ENCODE assay signal across 25 cellular contexts in genomic region chr14:56794088-56794556, GRCh38. TPM values are rescaled to one million over a fixed set of nuclear protein-coding genes. Genes with fewer than 3 reads are reported as not detected.
DNase-seq lines count a peak whose midpoint lies in the region; ATAC-seq and TF ChIP-seq lines count a peak whose summit lies in the region.
"Had no signal": no experiment of that assay in that cellular context is flagged by ENCODE, and none has a peak within 500 bp of the region (broad histone marks: within the 10 kb centered on the region; RNA-seq: fewer than 3 reads in every experiment).

No MANE protein-coding gene starts in this region.

- BruUV-seq in A673 (replicated peaks; lab: Mats Ljungman, UMichigan), result no TSS peak

- H3K36me3 Mint-ChIP-seq in activated naive CD8-positive, alpha-beta T cell treated with anti-CD3 and anti-CD28 coated beads, Interleukin-2, amount 50 U/mL, for 24 hours (ENCODE audit: low read depth), result no peaks in the 10 kb centered on the region
- no peaks in the 10 kb centered on the region for H3K36me3 Mint-ChIP-seq in progenitor cell of endocrine pancreas (ENCODE audit: insufficient read depth)
- H3K36me3 Mint-ChIP-seq: natural killer cell treated with Interleukin-12 subunit alpha and Interleukin-12 subunit beta and Interleukin-15 and Interleukin-18, amount 100 ng/mL, for 72 hours had no signal

- H3K9me3 ChIP-seq in iPS-15b (ENCODE audit: control insufficient read depth, insufficient read depth, low read length) (no peaks in the 10 kb centered on the region), A673 (ENCODE audit: low read depth, low read length, poor library complexity, severe bottlenecking) (no peaks in the 10 kb centered on the region)
- H3K9me3 ChIP-seq: esophagus squamous epithelium, vagina had no signal

- no peak overlapping the region for H3K4me3 Mint-ChIP-seq in activated naive CD8-positive, alpha-beta T cell treated with anti-CD3 and anti-CD28 coated beads, Interleukin-2, amount 50 U/mL, for 24 hours
- H3K4me3 Mint-ChIP-seq in progenitor cell of endocrine pancreas (ENCODE audit: low read depth), result peak overlapping the region; percentile 50
- H3K4me3 Mint-ChIP-seq: activated CD4-positive, alpha-beta T cell treated with anti-CD3 and anti-CD28 coated beads, Interleukin-2, amount 10 ng/mL, durations not matched to agents 7 days and 5 days; natural killer cell treated with Interleukin-12 subunit alpha and Interleukin-12 subunit beta and Interleukin-15 and Interleukin-18, amount 100 ng/mL, for 72 hours had no signal

- H3K27me3 ChIP-seq in H7 (ENCODE audit: control insufficient read depth, insufficient read depth, low read length) (peaks cover 49% of the 10 kb centered on the region), iPS-15b (ENCODE audit: control insufficient read depth, insufficient read depth, low read length) (peaks cover 43% of the 10 kb centered on the region), A673 (replicated peaks; ENCODE audit: insufficient read depth, low read depth, low read length, poor library complexity) (no peaks in the 10 kb centered on the region), foreskin keratinocyte (peaks cover 85% of the 10 kb centered on the region)

- DNase-seq in H7 (no peak), progenitor cell of endocrine pancreas (ENCODE audit: low spot score, unreplicated experiment) (no peak), A673 (ENCODE audit: low spot score) (no peak), foreskin keratinocyte (no peak)
- DNase-seq in activated naive CD8-positive, alpha-beta T cell treated with anti-CD3 and anti-CD28 coated beads, Interleukin-2, amount 50 U/mL, for 24 hours, result no peak
- no peak for DNase-seq in activated T-cell treated with anti-CD3 and anti-CD28 coated beads, Interleukin-2, amount 50 U/mL, for 1 hour
- DNase-seq: activated CD4-positive, alpha-beta T cell treated with anti-CD3 and anti-CD28 coated beads, Interleukin-2, amount 10 ng/mL, durations not matched to agents 7 days and 5 days; activated CD8-positive, alpha-beta memory T cell treated with anti-CD3 and anti-CD28 coated beads, Interleukin-2, amount 50 U/mL, for 48 hours; activated gamma-delta T cell treated with Interleukin-2 at 50 U/mL for 16 hours; amygdala; effector CD4-positive, alpha-beta T cell; esophagus squamous epithelium; NCI-H1092 treated with DMSO at 0.1 percent for 48 hours; NCI-H2107; stimulated activated CD8-positive, alpha-beta memory T cell treated with anti-CD3 and anti-CD28 coated beads, Interleukin-4, amount 100 ng/mL, for 48 hours had no signal

- H3K4me3 ChIP-seq in H7 (ENCODE audit: insufficient read depth, low read depth, low read length), result peak overlapping the region; percentile 39
- peak overlapping the region; percentile 53 for H3K4me3 ChIP-seq in iPS-15b (ENCODE audit: low read depth, low read length)
- no peak overlapping the region for H3K4me3 ChIP-seq in A673 (ENCODE audit: low read depth, low read length, poor library complexity, severe bottlenecking)
- H3K4me3 ChIP-seq: esophagus squamous epithelium, vagina had no signal

- POLR2A ChIA-PET in A673 (lab: Charles Lee; ENCODE audit: low non-redundant PET), result no interaction called here

- peak overlapping the region; percentile 51 for H3K9ac ChIP-seq in iPS-15b (ENCODE audit: low read depth, low read length)

- H3K36me3 ChIP-seq in H7 (replicated peaks; ENCODE audit: control insufficient read depth, insufficient read depth, low read length) (no peaks in the 10 kb centered on the region), iPS-15b (ENCODE audit: control insufficient read depth, insufficient read depth, low read length) (no peaks in the 10 kb centered on the region), A673 (ENCODE audit: insufficient read depth, low read length, poor library complexity, severe bottlenecking) (peaks cover 5% of the 10 kb centered on the region)
- H3K36me3 ChIP-seq: esophagus squamous epithelium, vagina had no signal

- intact Hi-C loops in A673 (cut with micrococcal nuclease; ENCODE audit: unreplicated experiment), result no loop called here

- H3K27ac ChIP-seq in A673 (ENCODE audit: low read depth, low read length, poor library complexity, severe bottlenecking) (no peak overlapping the region), foreskin keratinocyte (no peak overlapping the region)
- H3K27ac ChIP-seq: esophagus squamous epithelium, vagina had no signal

- peaks cover 16% of the 10 kb centered on the region for H3K4me1 ChIP-seq in iPS-15b (ENCODE audit: control insufficient read depth, insufficient read depth, low read length)
- H3K4me1 ChIP-seq in A673 (ENCODE audit: insufficient read depth, low read length, poor library complexity, severe bottlenecking), result peaks cover 7% of the 10 kb centered on the region
- H3K4me1 ChIP-seq in foreskin keratinocyte, result no peaks in the 10 kb centered on the region

- peaks cover 4% of the 10 kb centered on the region for H3K9me3 Mint-ChIP-seq in activated naive CD8-positive, alpha-beta T cell treated with anti-CD3 and anti-CD28 coated beads, Interleukin-2, amount 50 U/mL, for 24 hours
- H3K9me3 Mint-ChIP-seq in progenitor cell of endocrine pancreas (ENCODE audit: low read depth), result no peaks in the 10 kb centered on the region
- H3K9me3 Mint-ChIP-seq: activated CD4-positive, alpha-beta T cell treated with anti-CD3 and anti-CD28 coated beads, Interleukin-2, amount 10 ng/mL, durations not matched to agents 7 days and 5 days; natural killer cell treated with Interleukin-12 subunit alpha and Interleukin-12 subunit beta and Interleukin-15 and Interleukin-18, amount 100 ng/mL, for 72 hours had no signal

- CTCF ChIA-PET in A673 (lab: Charles Lee), result interaction anchor here (0.6 kb wide), 1 partner anchor 10 kb away, joined by 3 read pairs; no protein-coding TSS in a partner anchor

- peaks cover 4% of the 10 kb centered on the region for H3K4me1 Mint-ChIP-seq in activated naive CD8-positive, alpha-beta T cell treated with anti-CD3 and anti-CD28 coated beads, Interleukin-2, amount 50 U/mL, for 24 hours
- peaks cover 1% of the 10 kb centered on the region for H3K4me1 Mint-ChIP-seq in progenitor cell of endocrine pancreas (ENCODE audit: low read depth)

- peak; percentile 40 for ATAC-seq in activated naive CD8-positive, alpha-beta T cell treated with anti-CD3 and anti-CD28 coated beads, Interleukin-2, amount 50 U/mL, for 24 hours
- no peak for ATAC-seq in HG03521 (IDR thresholded peaks at IDR 0.05; ENCODE audit: unreplicated experiment)
- no peak for ATAC-seq in foreskin keratinocyte
- ATAC-seq: natural killer cell treated with Interleukin-12 subunit alpha and Interleukin-12 subunit beta and Interleukin-15 and Interleukin-18, amount 100 ng/mL, for 72 hours; Right ventricle myocardium inferior had no signal

- TF ChIP-seq CTCF in progenitor cell of endocrine pancreas (IDR thresholded peaks at IDR 0.05; ENCODE audit: unreplicated experiment), result no peak
- TF ChIP-seq CTCF in A673 (conservative IDR thresholded peaks at IDR 0.05; ENCODE audit: low read depth, low read length), result no peak
- no peak for TF ChIP-seq CTCF in foreskin keratinocyte (conservative IDR thresholded peaks at IDR 0.05)

- H3K27ac Mint-ChIP-seq in activated naive CD8-positive, alpha-beta T cell treated with anti-CD3 and anti-CD28 coated beads, Interleukin-2, amount 50 U/mL, for 24 hours, result no peak overlapping the region
- no peak overlapping the region for H3K27ac Mint-ChIP-seq in progenitor cell of endocrine pancreas
- H3K27ac Mint-ChIP-seq: activated CD4-positive, alpha-beta T cell treated with anti-CD3 and anti-CD28 coated beads, Interleukin-2, amount 10 ng/mL, durations not matched to agents 7 days and 5 days; natural killer cell treated with Interleukin-12 subunit alpha and Interleukin-12 subunit beta and Interleukin-15 and Interleukin-18, amount 100 ng/mL, for 72 hours had no signal

- peaks cover 72% of the 10 kb centered on the region for H3K27me3 Mint-ChIP-seq in activated naive CD8-positive, alpha-beta T cell treated with anti-CD3 and anti-CD28 coated beads, Interleukin-2, amount 50 U/mL, for 24 hours
- peaks cover 81% of the 10 kb centered on the region for H3K27me3 Mint-ChIP-seq in progenitor cell of endocrine pancreas

RNA-seq across cellular contexts. Expression of gene OTX2, which starts 16.2 kb away (rescaled TPM):
- 85.8 and 148 TPM in 2 replicates for total RNA-seq in H7 (2014; rRNA removed; shearing (Covaris generic))
- total RNA-seq in progenitor cell of endocrine pancreas (0.27 TPM in 1 of 2 replicates, not detected in the other), A673 (2021) (129 and 147 TPM in 2 replicates), foreskin keratinocyte (not detected in 2 replicates)
- polyA plus RNA-seq in foreskin keratinocyte, result not detected in 2 replicates
- total RNA-seq: activated CD4-positive, alpha-beta T cell treated with anti-CD3 and anti-CD28 coated beads, Interleukin-2, amount 10 ng/mL, durations not matched to agents 7 days and 5 days; cardiac septum; esophagus squamous epithelium; LHCN-M2; natural killer cell treated with Interleukin-12 subunit alpha and Interleukin-12 subunit beta and Interleukin-15 and Interleukin-18, amount 100 ng/mL, for 72 hours; OCI-LY7; pulmonary artery endothelial cell; Right ventricle myocardium inferior; vagina had no signal
- polyA plus RNA-seq: AG04450 had no signal

Comparison
In these comparisons a context has a peak if more than half of its experiments do, and no peak if none do; other contexts are left out.
1. RNA of gene OTX2, which starts 16.2 kb away (total RNA-seq): 85.8 to 148 TPM in H7 and 129 to 147 TPM in A673; 0.27 TPM in progenitor cell of endocrine pancreas and not detected in foreskin keratinocyte; every median in the first group is over 10 times any median in the second.